In the genomic region with DNA sequence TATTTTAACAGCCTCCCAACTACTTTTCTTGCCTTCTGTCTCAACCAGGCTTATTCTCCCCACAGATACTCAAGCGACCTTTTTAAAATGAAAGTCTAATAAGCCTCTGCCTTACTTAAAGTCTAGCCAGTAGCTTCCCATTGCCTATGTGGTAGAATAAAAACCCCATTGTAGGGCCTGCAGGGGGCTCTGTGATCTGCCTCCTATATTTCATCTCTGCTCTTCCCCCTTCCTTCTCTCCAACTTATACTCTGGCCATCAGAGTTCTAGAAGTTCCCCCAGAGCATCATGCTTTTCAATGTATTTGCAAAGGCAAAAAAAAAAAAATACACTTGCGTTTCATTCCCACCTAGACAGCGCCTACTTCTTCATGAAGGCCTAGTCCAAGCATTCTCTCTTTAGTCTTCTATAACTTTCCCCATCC, we compare ENCODE assay signal across 8 cellular contexts.
DNase-seq lines count a peak whose midpoint lies in the region; ATAC-seq and TF ChIP-seq lines count a peak whose summit lies in the region.

No MANE protein-coding gene starts in this region.

- CTCF ChIA-PET in AG04450 (lab: Charles Lee): interaction anchor here (0.5 to 2.5 kb wide), 6 partner anchors 22 to 961 kb away, joined by 3 to 5 read pairs (median 4); partner anchors contain the start of gene EGR2

- no peak overlapping the region for H3K27ac Mint-ChIP-seq in T-helper 17 cell

- intact Hi-C loops in left lung (cut with DNase I): no loop called here
- intact Hi-C loops in sciatic nerve (cut with DNase I): no loop called here
- intact Hi-C loops in testis (cut with DNase I; ENCODE audit: low total_unique reads): no loop called here

- in situ Hi-C loops in G401 (cut with HindIII; ENCODE audit: low sequenced_read_pairs): no loop called here

- POLR2A ChIA-PET in AG04450 (lab: Yijun Ruan, JAX): interaction anchor here (0.9 kb wide), 1 partner anchor 588 kb away, joined by 3 read pairs; no protein-coding TSS in a partner anchor

- H3K36me3 ChIP-seq in H7 (replicated peaks; ENCODE audit: control insufficient read depth, insufficient read depth, low read length) (no peaks in the 10 kb centered on the region), left lung (no peaks in the 10 kb centered on the region), testis (ENCODE audit: low read depth, missing control alignments) (no peaks in the 10 kb centered on the region)

- ATAC-seq in T-helper 17 cell (peak; percentile 35), left lung (no peak), sciatic nerve (no peak)

- no peak overlapping the region for H3K4me3 Mint-ChIP-seq in T-helper 17 cell

- DNase-seq in AG04450 (ENCODE audit: low read depth, low spot score) (no peak), H7 (peak; percentile 19), T-helper 17 cell (no peak), left lung (no peak), nucleus accumbens (lab: John Stamatoyannopoulos, UW) (no peak), G401 (ENCODE audit: low spot score) (no peak), sciatic nerve (ENCODE audit: low spot score) (no peak), testis (no peak)

- H3K4me1 Mint-ChIP-seq in T-helper 17 cell: peaks cover 9% of the 10 kb centered on the region

- TF ChIP-seq CTCF in AG04450 (IDR thresholded peaks at IDR 0.05; ENCODE audit: low read depth, low read length) (peak; percentile 47), left lung (IDR thresholded peaks at IDR 0.05) (no peak), testis (IDR thresholded peaks at IDR 0.05) (no peak)

- H3K4me3 ChIP-seq in AG04450 (ENCODE audit: low read depth, low read length) (peak overlapping the region; percentile 43), H7 (ENCODE audit: insufficient read depth, low read depth, low read length) (no peak overlapping the region), left lung (peak overlapping the region in 1 of 2 donors; percentile 7), testis (no peak overlapping the region)

- H3K4me1 ChIP-seq in left lung: peaks cover 10 to 76% of the 10 kb centered on the region in 2 donors
- H3K4me1 ChIP-seq in testis: peaks cover 7% of the 10 kb centered on the region

- WGBS in testis, 2 donors: 58 to 71% methylated on average over 3 of the region's 3 CpGs

- H3K27me3 ChIP-seq in AG04450 (ENCODE audit: control insufficient read depth, insufficient read depth, low read length) (no peaks in the 10 kb centered on the region), H7 (ENCODE audit: control insufficient read depth, insufficient read depth, low read length) (no peaks in the 10 kb centered on the region), left lung (no peaks in the 10 kb centered on the region), testis (no peaks in the 10 kb centered on the region)

- H3K27ac ChIP-seq in AG04450 (ENCODE audit: low read depth, low read length) (peak overlapping the region; percentile 53), left lung (peak overlapping the region; percentile 63 to 93), testis (peak overlapping the region in 1 of 2 donors; percentile 75)

- H3K9me3 ChIP-seq in AG04450 (ENCODE audit: control insufficient read depth, insufficient read depth, low read length) (no peaks in the 10 kb centered on the region), T-helper 17 cell (ENCODE audit: control insufficient read depth, low read length, poor library complexity, severe bottlenecking) (no peaks in the 10 kb centered on the region), left lung (no peaks in the 10 kb centered on the region), testis (no peaks in the 10 kb centered on the region)

- no peak for TF ChIP-seq POLR2A in testis (IDR thresholded peaks at IDR 0.05)

- no peaks in the 10 kb centered on the region for H3K36me3 Mint-ChIP-seq in T-helper 17 cell (ENCODE audit: low read depth)

- H3K27me3 Mint-ChIP-seq in T-helper 17 cell: no peaks in the 10 kb centered on the region
